In genomic region chr11:42225664-42226063, GRCh38 we compare ENCODE assay signal across 30 cellular contexts.
"Had no signal": no experiment of that assay in that cellular context is flagged by ENCODE, and none has a peak within 500 bp of the region (broad histone marks: within the 10 kb centered on the region; RNA-seq: fewer than 3 reads in every experiment).

No MANE protein-coding gene starts in this region.

- H3K27ac ChIP-seq: esophagus muscularis mucosa, foreskin keratinocyte, gastroesophageal sphincter, heart left ventricle, hepatocyte, prostate gland, right atrium auricular region, suprapubic skin, transverse colon, upper lobe of right lung, uterus had no signal

- FAIRE-seq: endothelial cell of umbilical vein, kidney had no signal

- H3K27ac Mint-ChIP-seq: mesothelial cell of epicardium; naive thymus-derived CD8-positive, alpha-beta T cell; nephron progenitor cell; stimulated activated naive CD8-positive, alpha-beta T cell treated with anti-CD3 and anti-CD28 coated beads, Interleukin-15, amount 100 ng/mL, for 72 hours had no signal

- DNase-seq: dermis blood vessel endothelial cell; effector memory CD4-positive, alpha-beta T cell; foreskin keratinocyte; heart left ventricle; kidney; mesenchymal stem cell; naive thymus-derived CD8-positive, alpha-beta T cell; nephron progenitor cell; nucleus accumbens; stimulated activated CD4-positive, alpha-beta T cell treated with anti-CD3 and anti-CD28 coated beads, Interleukin-12 subunit alpha, Interleukin-12 subunit beta, amount 100 ng/mL, for 4 hours; stimulated activated CD4-positive, alpha-beta T cell treated with anti-CD3 and anti-CD28 coated beads, Interleukin-1b, Interleukin-23, amount 100 ng/mL, for 48 hours; stimulated activated CD4-positive, alpha-beta T cell treated with anti-CD3 and anti-CD28 coated beads, Interleukin-4, amount 100 ng/mL, for 1 hour; stimulated activated CD8-positive, alpha-beta memory T cell treated with anti-CD3 and anti-CD28 coated beads, Interleukin-4, amount 100 ng/mL, for 48 hours; stimulated activated naive CD4-positive, alpha-beta T cell; stimulated activated naive CD8-positive, alpha-beta T cell treated with anti-CD3 and anti-CD28 coated beads, Interleukin-15, amount 100 ng/mL, for 72 hours; transverse colon; upper lobe of right lung; uterus had no signal

- H3K36me3 Mint-ChIP-seq: mesothelial cell of epicardium; naive thymus-derived CD8-positive, alpha-beta T cell had no signal

- H3K4me1 ChIP-seq: esophagus muscularis mucosa, foreskin keratinocyte, gastroesophageal sphincter, heart left ventricle, prostate gland, right atrium auricular region, suprapubic skin, transverse colon, upper lobe of right lung, uterus had no signal

- H3K27me3 ChIP-seq: esophagus muscularis mucosa, foreskin keratinocyte, gastroesophageal sphincter, heart left ventricle, hepatocyte, right atrium auricular region, suprapubic skin, transverse colon, upper lobe of right lung, uterus had no signal

- H3K79me2 ChIP-seq: hepatocyte had no signal

- H3K4me2 ChIP-seq: hepatocyte, smooth muscle cell had no signal

- H2AFZ ChIP-seq: hepatocyte had no signal

- ATAC-seq: foreskin keratinocyte; gastroesophageal sphincter; heart left ventricle; left lobe of liver; naive thymus-derived CD8-positive, alpha-beta T cell; sciatic nerve; stimulated activated naive CD8-positive, alpha-beta T cell treated with anti-CD3 and anti-CD28 coated beads, Interleukin-15, amount 100 ng/mL, for 72 hours; upper lobe of right lung had no signal

- H3K36me3 ChIP-seq: esophagus muscularis mucosa, gastroesophageal sphincter, heart left ventricle, prostate gland, right atrium auricular region, suprapubic skin, transverse colon, upper lobe of right lung, uterus had no signal

- H3K4me3 ChIP-seq: esophagus muscularis mucosa, gastroesophageal sphincter, heart left ventricle, hepatocyte, lung, prostate gland, right atrium auricular region, smooth muscle cell, suprapubic skin, transverse colon, upper lobe of right lung, uterus had no signal

- H3K9me3 ChIP-seq: esophagus muscularis mucosa, gastroesophageal sphincter, prostate gland, right atrium auricular region, transverse colon, upper lobe of right lung, uterus had no signal

- H3K27me3 Mint-ChIP-seq: naive thymus-derived CD8-positive, alpha-beta T cell; stimulated activated naive CD8-positive, alpha-beta T cell treated with anti-CD3 and anti-CD28 coated beads, Interleukin-15, amount 100 ng/mL, for 72 hours had no signal

- H3K4me3 Mint-ChIP-seq: mesothelial cell of epicardium; naive thymus-derived CD8-positive, alpha-beta T cell; nephron progenitor cell; stimulated activated naive CD8-positive, alpha-beta T cell treated with anti-CD3 and anti-CD28 coated beads, Interleukin-15, amount 100 ng/mL, for 72 hours had no signal

- H3K4me1 Mint-ChIP-seq: mesothelial cell of epicardium; naive thymus-derived CD8-positive, alpha-beta T cell; nephron progenitor cell; stimulated activated naive CD8-positive, alpha-beta T cell treated with anti-CD3 and anti-CD28 coated beads, Interleukin-15, amount 100 ng/mL, for 72 hours had no signal
